In the genomic region with DNA sequence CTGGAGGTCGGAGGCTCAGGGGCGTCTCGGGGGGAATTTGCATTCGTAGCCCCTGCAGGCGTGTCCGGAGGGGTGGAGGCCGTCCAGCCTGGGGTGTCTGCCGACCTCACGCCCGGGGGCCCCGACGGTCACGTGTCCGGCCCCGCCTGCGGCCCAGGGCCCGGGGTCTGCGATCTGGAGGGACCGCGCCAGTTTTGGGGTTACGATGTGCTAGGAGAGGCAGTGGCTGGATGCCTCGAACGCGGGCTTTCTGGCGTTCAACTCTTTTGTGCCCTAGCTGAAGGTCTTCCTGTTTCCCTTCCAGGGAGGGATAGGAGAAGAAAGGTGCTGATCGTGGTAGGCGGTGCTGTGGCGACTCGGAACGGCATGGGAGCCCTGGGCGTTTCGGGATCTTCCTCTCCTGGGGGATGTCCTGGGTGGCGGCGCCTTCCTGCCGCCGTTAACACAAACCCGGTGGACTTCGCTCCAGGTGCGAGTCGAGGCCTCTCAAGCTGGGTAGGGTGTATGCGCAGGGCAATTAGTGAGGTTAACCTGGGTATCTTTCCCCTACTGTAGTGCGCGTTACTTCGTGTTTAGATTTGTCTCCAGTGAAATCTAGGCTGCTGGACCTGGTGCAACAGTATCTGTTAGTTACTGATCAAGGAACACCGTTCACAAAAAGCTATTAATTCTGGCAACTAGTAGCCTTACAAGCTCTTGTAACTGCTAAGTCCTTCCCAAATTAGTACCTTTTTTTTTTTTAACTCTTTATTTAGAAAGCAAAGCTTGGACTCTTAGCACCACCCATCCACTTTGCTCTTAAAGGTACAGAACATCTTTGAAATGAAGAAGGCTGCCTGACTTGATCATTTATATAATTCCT, we compare ENCODE assay signal across 1 cellular context.
TF ChIP-seq lines count a peak whose summit lies in the region.

No MANE protein-coding gene starts in this region.

TF ChIP-seq in HepG2, 621 proteins besides CTCF, POLR2A, EP300 and RAD21 (continued from another document and continues in another):
- TF ChIP-seq ZHX2 (IDR thresholded peaks at IDR 0.05; ENCODE audit: low read depth) (no peak), ZHX2 (CRISPR knock-in tag; IDR thresholded peaks at IDR 0.05; ENCODE audit: borderline replicate concordance) (no peak), CENPT (CRISPR knock-in tag; IDR thresholded peaks at IDR 0.05; ENCODE audit: low read depth) (no peak), ZNF704 (CRISPR knock-in tag; IDR thresholded peaks at IDR 0.05; ENCODE audit: borderline replicate concordance) (no peak), PLRG1 (conservative IDR thresholded peaks at IDR 0.05) (no peak), ZBTB1 (CRISPR knock-in tag; IDR thresholded peaks at IDR 0.05; ENCODE audit: borderline replicate concordance) (0 out of 2 replicates have a peak, but pooled peaks have one; percentile 10), ZFP90 (CRISPR knock-in tag; IDR thresholded peaks at IDR 0.05; ENCODE audit: borderline replicate concordance) (peak; percentile 20; the same call in 1 of the 2 replicates), AGO2 (optimal IDR thresholded peaks at IDR 0.05; ENCODE audit: low read depth, low read length) (peak; percentile 66), RCOR2 (CRISPR knock-in tag; IDR thresholded peaks at IDR 0.05) (no peak), STAG1 (CRISPR knock-in tag; IDR thresholded peaks at IDR 0.05) (0 out of 2 replicates have a peak, but pooled peaks have one; percentile 12), DMAP1 (CRISPR knock-in tag; IDR thresholded peaks at IDR 0.05) (peak; percentile 52), ZNF772 (CRISPR knock-in tag; IDR thresholded peaks at IDR 0.05) (peak; percentile 42), SCMH1 (CRISPR knock-in tag; IDR thresholded peaks at IDR 0.05; ENCODE audit: borderline replicate concordance) (no peak), RFXANK (CRISPR knock-in tag; IDR thresholded peaks at IDR 0.05) (peak; percentile 56; the same call in 1 of the 2 replicates), NR1H2 (CRISPR knock-in tag; IDR thresholded peaks at IDR 0.05; ENCODE audit: borderline replicate concordance, low read depth) (no peak), ZNF3 (CRISPR knock-in tag; IDR thresholded peaks at IDR 0.05) (no peak), DZIP1 (CRISPR knock-in tag; IDR thresholded peaks at IDR 0.05) (no peak), ARNT (IDR thresholded peaks at IDR 0.05) (no peak), PHF5A (CRISPR knock-in tag; IDR thresholded peaks at IDR 0.05; ENCODE audit: low read depth, unreplicated experiment) (no peak), ZNF776 (CRISPR knock-in tag; IDR thresholded peaks at IDR 0.05) (0 out of 2 replicates have a peak, but pooled peaks have one; percentile 10), NCOA1 (CRISPR knock-in tag; IDR thresholded peaks at IDR 0.05) (no peak), SMYD3 (CRISPR knock-in tag; IDR thresholded peaks at IDR 0.05) (peak; percentile 21; the same call in 1 of the 2 replicates), ZNF850 (CRISPR knock-in tag; conservative IDR thresholded peaks at IDR 0.05) (no peak)
- TF ChIP-seq, protein P1, sequence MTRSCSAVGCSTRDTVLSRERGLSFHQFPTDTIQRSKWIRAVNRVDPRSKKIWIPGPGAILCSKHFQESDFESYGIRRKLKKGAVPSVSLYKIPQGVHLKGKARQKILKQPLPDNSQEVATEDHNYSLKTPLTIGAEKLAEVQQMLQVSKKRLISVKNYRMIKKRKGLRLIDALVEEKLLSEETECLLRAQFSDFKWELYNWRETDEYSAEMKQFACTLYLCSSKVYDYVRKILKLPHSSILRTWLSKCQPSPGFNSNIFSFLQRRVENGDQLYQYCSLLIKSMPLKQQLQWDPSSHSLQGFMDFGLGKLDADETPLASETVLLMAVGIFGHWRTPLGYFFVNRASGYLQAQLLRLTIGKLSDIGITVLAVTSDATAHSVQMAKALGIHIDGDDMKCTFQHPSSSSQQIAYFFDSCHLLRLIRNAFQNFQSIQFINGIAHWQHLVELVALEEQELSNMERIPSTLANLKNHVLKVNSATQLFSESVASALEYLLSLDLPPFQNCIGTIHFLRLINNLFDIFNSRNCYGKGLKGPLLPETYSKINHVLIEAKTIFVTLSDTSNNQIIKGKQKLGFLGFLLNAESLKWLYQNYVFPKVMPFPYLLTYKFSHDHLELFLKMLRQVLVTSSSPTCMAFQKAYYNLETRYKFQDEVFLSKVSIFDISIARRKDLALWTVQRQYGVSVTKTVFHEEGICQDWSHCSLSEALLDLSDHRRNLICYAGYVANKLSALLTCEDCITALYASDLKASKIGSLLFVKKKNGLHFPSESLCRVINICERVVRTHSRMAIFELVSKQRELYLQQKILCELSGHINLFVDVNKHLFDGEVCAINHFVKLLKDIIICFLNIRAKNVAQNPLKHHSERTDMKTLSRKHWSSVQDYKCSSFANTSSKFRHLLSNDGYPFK (CRISPR knock-in tag; IDR thresholded peaks at IDR 0.05; ENCODE audit: borderline replicate concordance), result peak; percentile 80; the same call in 1 of the 2 replicates
- TF ChIP-seq, protein P2, sequence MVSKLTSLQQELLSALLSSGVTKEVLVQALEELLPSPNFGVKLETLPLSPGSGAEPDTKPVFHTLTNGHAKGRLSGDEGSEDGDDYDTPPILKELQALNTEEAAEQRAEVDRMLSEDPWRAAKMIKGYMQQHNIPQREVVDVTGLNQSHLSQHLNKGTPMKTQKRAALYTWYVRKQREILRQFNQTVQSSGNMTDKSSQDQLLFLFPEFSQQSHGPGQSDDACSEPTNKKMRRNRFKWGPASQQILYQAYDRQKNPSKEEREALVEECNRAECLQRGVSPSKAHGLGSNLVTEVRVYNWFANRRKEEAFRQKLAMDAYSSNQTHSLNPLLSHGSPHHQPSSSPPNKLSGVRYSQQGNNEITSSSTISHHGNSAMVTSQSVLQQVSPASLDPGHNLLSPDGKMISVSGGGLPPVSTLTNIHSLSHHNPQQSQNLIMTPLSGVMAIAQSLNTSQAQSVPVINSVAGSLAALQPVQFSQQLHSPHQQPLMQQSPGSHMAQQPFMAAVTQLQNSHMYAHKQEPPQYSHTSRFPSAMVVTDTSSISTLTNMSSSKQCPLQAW (CRISPR knock-in tag; IDR thresholded peaks at IDR 0.05), result peak; percentile 5; the same call in 1 of the 2 replicates
- TF ChIP-seq, protein P3, sequence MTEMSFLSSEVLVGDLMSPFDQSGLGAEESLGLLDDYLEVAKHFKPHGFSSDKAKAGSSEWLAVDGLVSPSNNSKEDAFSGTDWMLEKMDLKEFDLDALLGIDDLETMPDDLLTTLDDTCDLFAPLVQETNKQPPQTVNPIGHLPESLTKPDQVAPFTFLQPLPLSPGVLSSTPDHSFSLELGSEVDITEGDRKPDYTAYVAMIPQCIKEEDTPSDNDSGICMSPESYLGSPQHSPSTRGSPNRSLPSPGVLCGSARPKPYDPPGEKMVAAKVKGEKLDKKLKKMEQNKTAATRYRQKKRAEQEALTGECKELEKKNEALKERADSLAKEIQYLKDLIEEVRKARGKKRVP (CRISPR knock-in tag; IDR thresholded peaks at IDR 0.05), result no peak
- TF ChIP-seq, protein P4, sequence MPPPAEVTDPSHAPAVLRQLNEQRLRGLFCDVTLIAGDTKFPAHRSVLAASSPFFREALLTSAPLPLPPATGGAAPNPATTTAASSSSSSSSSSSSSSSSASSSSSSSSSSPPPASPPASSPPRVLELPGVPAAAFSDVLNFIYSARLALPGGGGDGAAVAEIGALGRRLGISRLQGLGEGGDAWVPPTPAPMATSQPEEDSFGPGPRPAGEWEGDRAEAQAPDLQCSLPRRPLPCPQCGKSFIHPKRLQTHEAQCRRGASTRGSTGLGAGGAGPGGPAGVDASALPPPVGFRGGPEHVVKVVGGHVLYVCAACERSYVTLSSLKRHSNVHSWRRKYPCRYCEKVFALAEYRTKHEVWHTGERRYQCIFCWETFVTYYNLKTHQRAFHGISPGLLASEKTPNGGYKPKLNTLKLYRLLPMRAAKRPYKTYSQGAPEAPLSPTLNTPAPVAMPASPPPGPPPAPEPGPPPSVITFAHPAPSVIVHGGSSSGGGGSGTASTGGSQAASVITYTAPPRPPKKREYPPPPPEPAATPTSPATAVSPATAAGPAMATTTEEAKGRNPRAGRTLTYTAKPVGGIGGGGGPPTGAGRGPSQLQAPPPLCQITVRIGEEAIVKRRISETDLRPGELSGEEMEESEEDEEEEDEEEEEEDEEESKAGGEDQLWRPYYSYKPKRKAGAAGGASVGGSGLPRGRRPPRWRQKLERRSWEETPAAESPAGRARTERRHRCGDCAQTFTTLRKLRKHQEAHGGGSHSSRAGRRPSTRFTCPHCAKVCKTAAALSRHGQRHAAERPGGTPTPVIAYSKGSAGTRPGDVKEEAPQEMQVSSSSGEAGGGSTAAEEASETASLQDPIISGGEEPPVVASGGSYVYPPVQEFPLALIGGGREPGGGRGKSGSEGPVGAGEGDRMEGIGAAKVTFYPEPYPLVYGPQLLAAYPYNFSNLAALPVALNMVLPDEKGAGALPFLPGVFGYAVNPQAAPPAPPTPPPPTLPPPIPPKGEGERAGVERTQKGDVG (CRISPR knock-in tag; IDR thresholded peaks at IDR 0.05; ENCODE audit: borderline replicate concordance), result 0 out of 2 replicates have a peak, but pooled peaks have one; percentile 70
- TF ChIP-seq, protein P5, sequence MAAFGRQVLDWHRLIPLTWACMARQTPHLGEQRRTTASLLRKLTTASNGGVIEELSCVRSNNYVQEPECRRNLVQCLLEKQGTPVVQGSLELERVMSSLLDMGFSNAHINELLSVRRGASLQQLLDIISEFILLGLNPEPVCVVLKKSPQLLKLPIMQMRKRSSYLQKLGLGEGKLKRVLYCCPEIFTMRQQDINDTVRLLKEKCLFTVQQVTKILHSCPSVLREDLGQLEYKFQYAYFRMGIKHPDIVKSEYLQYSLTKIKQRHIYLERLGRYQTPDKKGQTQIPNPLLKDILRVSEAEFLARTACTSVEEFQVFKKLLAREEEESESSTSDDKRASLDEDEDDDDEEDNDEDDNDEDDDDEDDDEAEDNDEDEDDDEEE (CRISPR knock-in tag; IDR thresholded peaks at IDR 0.05), result peak; percentile 98
